11 cellular contexts compared by ENCODE assay signal in genomic region chr14:100476012-100476822, GRCh38.
DNase-seq lines count a peak whose midpoint lies in the region; ATAC-seq and TF ChIP-seq lines count a peak whose summit lies in the region.
"Had no signal": no experiment of that assay in that cellular context is flagged by ENCODE, and none has a peak within 500 bp of the region (broad histone marks: within the 10 kb centered on the region; RNA-seq: fewer than 3 reads in every experiment).

No MANE protein-coding gene starts in this region.

- no peak for TF ChIP-seq EP300 in ovary (IDR thresholded peaks at IDR 0.05)

- intact Hi-C loops in ovary (cut with DNase I): no loop called here
- intact Hi-C loops in left ventricle myocardium superior (cut with micrococcal nuclease): no loop called here

- no peak for TF ChIP-seq POLR2A in ovary (IDR thresholded peaks at IDR 0.05)

- DNase-seq in AG04449 (ENCODE audit: low read depth, low spot score): peak; percentile 99
- peak; percentile 86 for DNase-seq in HS-5 (ENCODE audit: low read depth)
- peak; percentile 78 for DNase-seq in SW480 (ENCODE audit: low spot score)
- peak; percentile 6 for DNase-seq in inferior parietal cortex (ENCODE audit: extremely low spot score)
- no peak for DNase-seq in ovary
- no peak for DNase-seq in left ventricle myocardium superior
- no peak for DNase-seq in RPMI8226
- DNase-seq in cortex of kidney (lab: John Stamatoyannopoulos, UW): no peak
- DNase-seq: activated naive CD8-positive, alpha-beta T cell treated with anti-CD3 and anti-CD28 coated beads, Interleukin-2, amount 10 ng/mL, durations not matched to agents 7 days and 5 days; CD4-positive, alpha-beta memory T cell; kidney had no signal

- no peak for TF ChIP-seq CTCF in AG04449 (IDR thresholded peaks at IDR 0.05; ENCODE audit: insufficient read depth, low read length, missing control alignments)
- no peak for TF ChIP-seq CTCF in ovary (IDR thresholded peaks at IDR 0.05)

- POLR2A ChIA-PET in AG04449 (lab: Yijun Ruan, JAX): interaction anchor here (0.6 to 2.2 kb wide), 7 partner anchors 10 to 406 kb away, joined by 3 to 8 read pairs (median 4); no protein-coding TSS in a partner anchor

- no peak for ATAC-seq in left ventricle myocardium superior

- H3K4me3 ChIP-seq in AG04449 (ENCODE audit: low read depth, low read length) (peak overlapping the region; percentile 12; the same call in 1 of the 2 replicates), ovary (no peak overlapping the region)

- H3K27me3 ChIP-seq in ovary: no peaks in the 10 kb centered on the region

- 86 to 89% (median 87%) methylated on average over 14 of the region's 14 CpGs for WGBS in ovary, 3 donors

- H3K27ac ChIP-seq in ovary: no peak overlapping the region

- no peaks in the 10 kb centered on the region for H3K4me1 ChIP-seq in ovary (ENCODE audit: insufficient read depth)

- H3K36me3 ChIP-seq in ovary: no peaks in the 10 kb centered on the region

- no peaks in the 10 kb centered on the region for H3K9me3 ChIP-seq in ovary

- CTCF ChIA-PET in AG04449 (lab: Yijun Ruan, JAX): interaction anchor here (0.7 to 2.7 kb wide), 10 partner anchors 13 to 177 kb away, joined by 3 to 10 read pairs (median 4); no protein-coding TSS in a partner anchor

Comparison
In these comparisons a context has a peak if more than half of its experiments do, and no peak if none do; other contexts are left out.
1. DNase-seq: peak in AG04449 (single experiment), HS-5 (single experiment), SW480 (single experiment) and inferior parietal cortex (single experiment); none in ovary (0 of 5), left ventricle myocardium superior (single experiment), RPMI8226 (single experiment) and cortex of kidney (single experiment).